Comparison of ENCODE assay signal across 8 cellular contexts in the genomic region with DNA sequence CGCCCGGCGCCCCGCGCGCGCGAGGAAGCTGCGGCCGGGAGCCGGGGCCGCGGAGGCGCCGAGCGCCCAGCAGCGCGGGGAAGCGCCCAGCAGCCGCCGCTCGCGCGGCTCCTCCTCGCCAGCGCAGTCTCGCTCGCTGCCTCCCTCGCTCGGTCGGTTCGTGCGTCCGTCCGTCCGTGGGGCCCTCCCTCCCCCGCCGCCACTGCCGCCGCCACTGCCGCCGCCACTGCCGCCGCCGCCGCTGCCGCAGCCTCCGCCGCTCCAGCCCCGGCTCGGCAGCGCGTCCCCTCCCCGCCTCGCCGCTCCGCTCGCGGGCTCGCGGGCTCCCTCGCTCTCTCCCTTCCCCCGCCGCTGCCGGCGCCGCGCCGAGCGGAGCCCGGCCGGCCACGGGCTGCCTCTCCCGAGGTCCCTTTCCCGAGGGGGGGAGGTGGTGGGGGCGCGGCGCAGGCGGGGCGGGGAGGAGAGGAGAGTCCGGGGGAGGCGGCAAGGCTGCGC. TPM values are rescaled to one million over a fixed set of nuclear protein-coding genes. Genes with fewer than 3 reads are reported as not detected.
DNase-seq lines count a peak whose midpoint lies in the region; ATAC-seq and TF ChIP-seq lines count a peak whose summit lies in the region.

Gene KCND3, minus strand, starts transcription at position 138 of the 495 bp plus-strand sequence.

- no peak within 1 kb of the TSS for H3K27ac Mint-ChIP-seq in CD4-positive, alpha-beta T cell

- H3K4me3 Mint-ChIP-seq in CD4-positive, alpha-beta T cell = peak within 1 kb of the TSS; percentile 54

- peaks cover 13% of the 10 kb centered on the region; the same call in 1 of the 2 replicates for H3K4me1 ChIP-seq in HUES6 (ENCODE audit: control insufficient read depth, insufficient read depth, low read length)
- no peaks in the 10 kb centered on the region for H3K4me1 ChIP-seq in iPS-15b (ENCODE audit: control insufficient read depth, insufficient read depth, low read length)
- peaks cover 0 to 59% (median 47%) of the 10 kb centered on the region in 4 donors for H3K4me1 ChIP-seq in sigmoid colon

- WGBS in sigmoid colon, 2 donors = 1% methylated on average over 83 of the region's 83 CpGs

- H3K4me3 ChIP-seq in HUES6 (ENCODE audit: low read depth, low read length) (peak within 1 kb of the TSS; percentile 65), iPS-15b (ENCODE audit: low read depth, low read length) (peak within 1 kb of the TSS; percentile 70), sigmoid colon (peak within 1 kb of the TSS; percentile 65 to 79 (median 75))

- H3K36me3 ChIP-seq in HUES6 (ENCODE audit: control insufficient read depth, insufficient read depth, low read length) = no peaks in the 10 kb centered on the region
- H3K36me3 ChIP-seq in iPS-15b (ENCODE audit: control insufficient read depth, insufficient read depth, low read length) = no peaks in the 10 kb centered on the region
- no peaks in the 10 kb centered on the region for H3K36me3 ChIP-seq in sigmoid colon

- H3K27ac ChIP-seq in CD4-positive, alpha-beta T cell (ENCODE audit: low read depth, low read length) = no peak within 1 kb of the TSS
- H3K27ac ChIP-seq in HUES6 (ENCODE audit: low read depth, low read length) = no peak within 1 kb of the TSS
- peak within 1 kb of the TSS; percentile 74 to 86 (median 84) for H3K27ac ChIP-seq in sigmoid colon

- no peaks in the 10 kb centered on the region for H3K9me3 ChIP-seq in CD4-positive, alpha-beta T cell (ENCODE audit: control insufficient read depth, low read length)
- H3K9me3 ChIP-seq in HUES6 (ENCODE audit: control insufficient read depth, insufficient read depth, low read depth, low read length) (no peaks in the 10 kb centered on the region), iPS-15b (ENCODE audit: control insufficient read depth, insufficient read depth, low read length) (no peaks in the 10 kb centered on the region), sigmoid colon (no peaks in the 10 kb centered on the region)

- peaks cover 9% of the 10 kb centered on the region for H3K4me1 Mint-ChIP-seq in CD4-positive, alpha-beta T cell (ENCODE audit: low read depth)

- no peak for TF ChIP-seq EP300 in sigmoid colon (IDR thresholded peaks at IDR 0.05)

- no peak for ATAC-seq in CD4-positive, alpha-beta T cell (ENCODE audit: poor library complexity)
- ATAC-seq in HG03025 (IDR thresholded peaks at IDR 0.05; ENCODE audit: low FRiP score, unreplicated experiment) (no peak), GM19455 (IDR thresholded peaks at IDR 0.05; ENCODE audit: unreplicated experiment) (no peak), HG03565 (IDR thresholded peaks at IDR 0.05; ENCODE audit: unreplicated experiment) (no peak)

- no peaks in the 10 kb centered on the region for H3K36me3 Mint-ChIP-seq in CD4-positive, alpha-beta T cell (ENCODE audit: low read depth)

- CTCF ChIA-PET in CD4-positive, alpha-beta T cell (lab: Charles Lee) = no interaction called here

- no peaks in the 10 kb centered on the region for H3K9me3 Mint-ChIP-seq in CD4-positive, alpha-beta T cell

- DNase-seq in CD4-positive, alpha-beta T cell = no peak
- peak; percentile 67 for DNase-seq in astrocyte of the hippocampus (ENCODE audit: low read depth, low spot score)
- no peak for DNase-seq in sigmoid colon

- no peak for TF ChIP-seq POLR2A in sigmoid colon (IDR thresholded peaks at IDR 0.05)

- POLR2A ChIA-PET in CD4-positive, alpha-beta T cell (lab: Charles Lee) = no interaction called here

- no peak within 1 kb of the TSS for H3K9ac ChIP-seq in HUES6 (ENCODE audit: low read length)
- no peak within 1 kb of the TSS for H3K9ac ChIP-seq in iPS-15b (ENCODE audit: low read depth, low read length)

- peaks cover 89% of the 10 kb centered on the region for H3K27me3 Mint-ChIP-seq in CD4-positive, alpha-beta T cell

- intact Hi-C loops in CD4-positive, alpha-beta T cell (cut with DNase I, micrococcal nuclease) = no loop called here
- intact Hi-C loops in sigmoid colon (cut with DNase I) = loop anchor here (5.0 kb wide), 3 partner anchors 42 to 348 kb away; no protein-coding TSS in a partner anchor

- H3K27me3 ChIP-seq in CD4-positive, alpha-beta T cell (ENCODE audit: control insufficient read depth, insufficient read depth, low read length) = peaks cover 59% of the 10 kb centered on the region
- H3K27me3 ChIP-seq in HUES6 (ENCODE audit: control insufficient read depth, insufficient read depth, low read length) (peaks cover 99% of the 10 kb centered on the region), iPS-15b (ENCODE audit: control insufficient read depth, insufficient read depth, low read length) (peaks cover 64% of the 10 kb centered on the region), sigmoid colon (no peaks in the 10 kb centered on the region)

- TF ChIP-seq CTCF in CD4-positive, alpha-beta T cell (IDR thresholded peaks at IDR 0.05) = no peak
- TF ChIP-seq CTCF in sigmoid colon (IDR thresholded peaks at IDR 0.05) = no peak

RNA-seq across cellular contexts. Expression of gene KCND3, which starts in this region (rescaled TPM):
- total RNA-seq in CD4-positive, alpha-beta T cell = under 1 TPM in 1 of 2 experiments, not detected in 1; 0.05 TPM
- total RNA-seq in sigmoid colon = 10 to 100 TPM in 3 of 4 donors, 1 to 10 TPM in 1; 5.9 to 18.3 (median 13.8) TPM
- 1 to 10 TPM in 1 of 3 donors, under 1 TPM in 2; 0.23 to 4.5 (median 0.60) TPM for polyA plus RNA-seq in sigmoid colon

Comparison
In these comparisons a context has a peak if more than half of its experiments do, and no peak if none do; other contexts are left out.
1. RNA of gene KCND3 (total RNA-seq): 5.9 to 18.3 TPM in sigmoid colon; 0.05 TPM in CD4-positive, alpha-beta T cell; every median in the first group is over 4 times any median in the second.
2. H3K27ac ChIP-seq: peak in sigmoid colon (4 of 4); none in CD4-positive, alpha-beta T cell (single experiment) and HUES6 (single experiment).
3. Peak in every context shown above with its lines, with median percentiles within 50 percentile points of each other: H3K4me3 ChIP-seq.